ENCODE assay signal across 21 cellular contexts in the genomic region with DNA sequence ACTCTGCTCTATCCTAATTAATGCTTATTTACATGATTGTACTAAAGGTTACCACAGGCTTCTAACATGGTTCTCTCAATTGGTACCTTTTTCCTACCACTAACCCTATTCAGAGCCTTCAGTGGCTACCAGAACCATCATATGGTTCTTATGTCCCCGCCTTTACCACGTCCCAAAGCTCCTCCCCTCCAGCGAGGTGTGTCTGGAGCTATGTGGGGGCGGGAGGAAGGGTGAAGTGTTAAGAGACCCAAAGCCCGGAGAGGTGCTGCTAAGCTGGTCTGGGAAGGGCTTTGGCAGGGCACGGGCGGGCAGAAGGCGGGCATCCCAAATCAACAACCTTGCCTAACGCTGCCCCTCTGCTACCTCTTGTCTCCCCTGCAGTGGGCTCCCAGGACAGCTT. TPM values are rescaled to one million over a fixed set of nuclear protein-coding genes. Genes with fewer than 3 reads are reported as not detected.
DNase-seq lines count a peak whose midpoint lies in the region; ATAC-seq and TF ChIP-seq lines count a peak whose summit lies in the region.
"Had no signal": no experiment of that assay in that cellular context is flagged by ENCODE, and none has a peak within 500 bp of the region (broad histone marks: within the 10 kb centered on the region; RNA-seq: fewer than 3 reads in every experiment).

No MANE protein-coding gene starts in this region.

- no peaks in the 10 kb centered on the region for H3K27me3 ChIP-seq in CD8-positive, alpha-beta T cell (ENCODE audit: insufficient read depth, low read length)
- H3K27me3 ChIP-seq in esophagus muscularis mucosa (no peaks in the 10 kb centered on the region), sigmoid colon (no peaks in the 10 kb centered on the region), testis (no peaks in the 10 kb centered on the region)
- H3K27me3 ChIP-seq: SJSA1 had no signal

- no peaks in the 10 kb centered on the region for H3K9me3 ChIP-seq in CD8-positive, alpha-beta T cell (ENCODE audit: low read length)
- H3K9me3 ChIP-seq in esophagus muscularis mucosa (no peaks in the 10 kb centered on the region), sigmoid colon (no peaks in the 10 kb centered on the region), testis (no peaks in the 10 kb centered on the region)
- H3K9me3 ChIP-seq: SJSA1 had no signal

- no peak for ATAC-seq in CD8-positive, alpha-beta T cell
- ATAC-seq in HG03342 (IDR thresholded peaks at IDR 0.05; ENCODE audit: unreplicated experiment) = no peak
- ATAC-seq in HG02623 (IDR thresholded peaks at IDR 0.05; ENCODE audit: unreplicated experiment) = no peak
- ATAC-seq: GM12878; HCT116; naive thymus-derived CD4-positive, alpha-beta T cell; stimulated activated naive B cell treated with anti-CD40 and anti-IgM and Interleukin-4, amounts not matched to agents 10 μg/mL and 1 μg/mL and 100 μg/mL, for 72 hours had no signal

- no peaks in the 10 kb centered on the region for H3K36me3 Mint-ChIP-seq in CD8-positive, alpha-beta T cell
- no peaks in the 10 kb centered on the region for H3K36me3 Mint-ChIP-seq in HFFc6 (ENCODE audit: low read depth)
- H3K36me3 Mint-ChIP-seq: naive thymus-derived CD4-positive, alpha-beta T cell; stimulated activated naive B cell treated with anti-CD40 and anti-IgM and Interleukin-4, amounts not matched to agents 10 μg/mL and 1 μg/mL and 100 μg/mL, for 72 hours had no signal

- TF ChIP-seq CTCF in CD8-positive, alpha-beta T cell (IDR thresholded peaks at IDR 0.05) = no peak
- TF ChIP-seq CTCF in HFFc6 (IDR thresholded peaks at IDR 0.05) = no peak
- TF ChIP-seq CTCF in esophagus muscularis mucosa (IDR thresholded peaks at IDR 0.05) = no peak
- TF ChIP-seq CTCF in sigmoid colon (IDR thresholded peaks at IDR 0.05) = no peak
- no peak for TF ChIP-seq CTCF in testis (IDR thresholded peaks at IDR 0.05)

- intact Hi-C loops in CD8-positive, alpha-beta T cell (cut with DNase I, micrococcal nuclease) = no loop called here
- intact Hi-C loops in esophagus muscularis mucosa (cut with DNase I) (no loop called here), sigmoid colon (cut with DNase I) (no loop called here), testis (cut with DNase I; ENCODE audit: low total_unique reads) (no loop called here)

- peak overlapping the region; percentile 49 for H3K4me3 Mint-ChIP-seq in CD8-positive, alpha-beta T cell
- H3K4me3 Mint-ChIP-seq in HFFc6 = peak overlapping the region; percentile 88

- peaks cover 5% of the 10 kb centered on the region for H3K27me3 Mint-ChIP-seq in CD8-positive, alpha-beta T cell (ENCODE audit: low read depth)
- H3K27me3 Mint-ChIP-seq in HFFc6 (ENCODE audit: insufficient read depth) = peaks cover 4% of the 10 kb centered on the region

- H3K4me1 ChIP-seq in CD8-positive, alpha-beta T cell (ENCODE audit: insufficient read depth, low read length) = no peaks in the 10 kb centered on the region
- H3K4me1 ChIP-seq in esophagus muscularis mucosa (no peaks in the 10 kb centered on the region), sigmoid colon (no peaks in the 10 kb centered on the region), testis (no peaks in the 10 kb centered on the region)

- POLR2A ChIA-PET in CD8-positive, alpha-beta T cell (lab: Charles Lee) = no interaction called here

- H3K9me3 Mint-ChIP-seq in CD8-positive, alpha-beta T cell = no peaks in the 10 kb centered on the region
- H3K9me3 Mint-ChIP-seq in HFFc6 = no peaks in the 10 kb centered on the region
- H3K9me3 Mint-ChIP-seq: naive thymus-derived CD4-positive, alpha-beta T cell; stimulated activated naive B cell treated with anti-CD40 and anti-IgM and Interleukin-4, amounts not matched to agents 10 μg/mL and 1 μg/mL and 100 μg/mL, for 72 hours had no signal

- DNase-seq in CD8-positive, alpha-beta T cell = no peak
- DNase-seq in HFFc6 (no peak), esophagus muscularis mucosa (ENCODE audit: extremely low spot score) (no peak), sigmoid colon (no peak), testis (no peak), ecto neural progenitor cell (ENCODE audit: low spot score) (no peak)
- DNase-seq: activated CD4-positive, alpha-beta T cell treated with anti-CD3 and anti-CD28 coated beads, Interleukin-2, amount 50 U/mL, for 48 hours; Karpas-422; naive thymus-derived CD4-positive, alpha-beta T cell; NCI-H1417 treated with DMSO at 0.1 percent for 48 hours; retina; stimulated activated naive B cell treated with anti-CD40 and anti-IgM and Interleukin-4, amounts not matched to agents 10 μg/mL and 1 μg/mL and 100 μg/mL, for 72 hours had no signal

- CTCF ChIA-PET in CD8-positive, alpha-beta T cell (lab: Charles Lee) = interaction anchor here (0.8 to 1.8 kb wide), 2 partner anchors 9 to 12 kb away, joined by 3 to 5 read pairs; no protein-coding TSS in a partner anchor

- H3K4me1 Mint-ChIP-seq in CD8-positive, alpha-beta T cell (ENCODE audit: low read depth) = no peaks in the 10 kb centered on the region
- H3K4me1 Mint-ChIP-seq in HFFc6 (ENCODE audit: low read depth) = peaks cover 13% of the 10 kb centered on the region
- H3K4me1 Mint-ChIP-seq: naive thymus-derived CD4-positive, alpha-beta T cell had no signal

- TF ChIP-seq EP300 in esophagus muscularis mucosa (IDR thresholded peaks at IDR 0.05) (no peak), sigmoid colon (IDR thresholded peaks at IDR 0.05) (no peak)

- H3K27ac Mint-ChIP-seq in CD8-positive, alpha-beta T cell = no peak overlapping the region
- H3K27ac Mint-ChIP-seq in HFFc6 = peak overlapping the region; percentile 45; the same call in 1 of the 2 replicates
- H3K27ac Mint-ChIP-seq: naive thymus-derived CD4-positive, alpha-beta T cell had no signal

- no peaks in the 10 kb centered on the region for H3K36me3 ChIP-seq in CD8-positive, alpha-beta T cell (ENCODE audit: insufficient read depth, low read length)
- H3K36me3 ChIP-seq in esophagus muscularis mucosa (peaks cover 0 to 13% (median 6%) of the 10 kb centered on the region in 4 donors), sigmoid colon (peaks cover 0 to 6% (median 0%) of the 10 kb centered on the region in 4 donors), testis (ENCODE audit: low read depth, missing control alignments) (no peaks in the 10 kb centered on the region)
- H3K36me3 ChIP-seq: SJSA1 had no signal

- H3K27ac ChIP-seq in CD8-positive, alpha-beta T cell (ENCODE audit: low read depth, low read length) = no peak overlapping the region
- H3K27ac ChIP-seq in esophagus muscularis mucosa (replicated peaks in 1 of 4) = no peak overlapping the region
- H3K27ac ChIP-seq in sigmoid colon = peak overlapping the region in 2 of 4 donors; percentile 48 to 64
- no peak overlapping the region for H3K27ac ChIP-seq in testis
- H3K27ac ChIP-seq: coronary artery, SJSA1 had no signal

- WGBS in esophagus muscularis mucosa = 82% methylated on average over 8 of the region's 9 CpGs
- 87 to 89% methylated on average over 9 of the region's 9 CpGs for WGBS in sigmoid colon, 2 donors
- WGBS in testis, 2 donors = 42 to 70% methylated on average over 9 of the region's 9 CpGs

- H3K4me3 ChIP-seq in CD8-positive, alpha-beta T cell (ENCODE audit: low read depth, low read length) = no peak overlapping the region
- H3K4me3 ChIP-seq in esophagus muscularis mucosa (peak overlapping the region in 3 of 4 donors; percentile 26 to 39 (median 30)), sigmoid colon (peak overlapping the region in 3 of 4 donors; percentile 30 to 47 (median 44)), testis (peak overlapping the region in 1 of 2 donors; percentile 48)
- H3K4me3 ChIP-seq: coronary artery, GM12878, SJSA1 had no signal

- no peak for TF ChIP-seq POLR2A in esophagus muscularis mucosa (IDR thresholded peaks at IDR 0.05; ENCODE audit: low read depth)
- TF ChIP-seq POLR2A in sigmoid colon (IDR thresholded peaks at IDR 0.05) = no peak
- TF ChIP-seq POLR2A in testis (IDR thresholded peaks at IDR 0.05) = no peak

RNA-seq across cellular contexts. Expression of a gene that starts 10.0 kb away (rescaled TPM):
- not detected for total RNA-seq in CD8-positive, alpha-beta T cell
- not detected for total RNA-seq in HFFc6 (2021; fragmentation: NEBNext Ultra II Directional; extraction: Animal tissue kit (Norgen Biotek cat#: 25700))
- not detected for total RNA-seq in esophagus muscularis mucosa
- total RNA-seq in sigmoid colon = not detected
- polyA plus RNA-seq in sigmoid colon = not detected
- 10 to 100 TPM; 12.7 to 20.0 TPM for total RNA-seq in testis
- polyA plus RNA-seq in testis (ENCODE audit: insufficient read depth, low read depth, low replicate concordance) = 72.9 TPM
- total RNA-seq: Daoy; fibroblast of lung; GM12878; liver; naive thymus-derived CD4-positive, alpha-beta T cell; SJSA1 had no signal
- polyA plus RNA-seq: fibroblast of lung; GM12878; naive thymus-derived CD4-positive, alpha-beta T cell had no signal

RNA-seq across cellular contexts. Expression of a gene that starts 14.9 kb away (rescaled TPM):
- total RNA-seq in CD8-positive, alpha-beta T cell = not detected
- under 1 TPM; 0.09 to 0.43 (median 0.20) TPM for total RNA-seq in HFFc6 (2021; fragmentation: NEBNext Ultra II Directional; extraction: Animal tissue kit (Norgen Biotek cat#: 25700))
- total RNA-seq in esophagus muscularis mucosa = 10 to 100 TPM in 2 of 4 donors, 1 to 10 TPM in 2; 3.3 to 18.9 (median 11.6) TPM
- 10 to 100 TPM in 3 of 4 donors, 1 to 10 TPM in 1; 8.2 to 16.1 (median 12.3) TPM for total RNA-seq in sigmoid colon
- 10 to 100 TPM in 2 of 3 donors, 1 to 10 TPM in 1; 6.6 to 16.1 (median 14.8) TPM for polyA plus RNA-seq in sigmoid colon
- total RNA-seq in testis = 1 to 10 TPM; 4.2 to 7.5 TPM
- polyA plus RNA-seq in testis (ENCODE audit: insufficient read depth, low read depth, low replicate concordance) = 6.5 TPM
- total RNA-seq: GM12878 had no signal
- polyA plus RNA-seq: GM12878; naive thymus-derived CD4-positive, alpha-beta T cell had no signal

RNA-seq across cellular contexts. Expression of a gene that starts 45.3 kb away (rescaled TPM):
- not detected for total RNA-seq in CD8-positive, alpha-beta T cell
- total RNA-seq in HFFc6 (2021; fragmentation: NEBNext Ultra II Directional; extraction: Animal tissue kit (Norgen Biotek cat#: 25700)) = not detected
- total RNA-seq in esophagus muscularis mucosa (1 to 10 TPM in 1 of 4 donors, not detected in 3; 1.2 TPM), sigmoid colon (not detected), testis (1 to 10 TPM in 1 of 2 donors, under 1 TPM in 1; 0.62 to 1.3 TPM)
- polyA plus RNA-seq in sigmoid colon (1 to 10 TPM in 1 of 3 donors, under 1 TPM in 2; 0.60 to 2.3 (median 0.92) TPM), testis (ENCODE audit: insufficient read depth, low read depth, low replicate concordance) (0.59 TPM)
- total RNA-seq: fibroblast of lung, GM12878, SJSA1 had no signal
- polyA plus RNA-seq: fibroblast of lung had no signal

Comparison
In these comparisons a context has a peak if more than half of its experiments do, and no peak if none do; other contexts are left out.
1. RNA of a gene that starts 10.0 kb away (total RNA-seq): 12.7 to 20.0 TPM in testis; not detected in CD8-positive, alpha-beta T cell, not detected in HFFc6, not detected in esophagus muscularis mucosa and not detected in sigmoid colon; every median in the first group is over 10 times any median in the second.